In genomic region chr7:17651926-17652385, GRCh38 we compare ENCODE assay signal across 1 cellular context.
TF ChIP-seq lines count a peak whose summit lies in the region.

No MANE protein-coding gene starts in this region.

TF ChIP-seq in endothelial cell of umbilical vein, 7 proteins besides CTCF, POLR2A, EP300 and RAD21 (continued from another document):
- TF ChIP-seq MAX (IDR thresholded peaks at IDR 0.05; ENCODE audit: insufficient read depth, insufficient read length) (no peak), GATA2 (IDR thresholded peaks at IDR 0.05; ENCODE audit: insufficient read depth, insufficient read length, low read depth, low read length) (no peak), POLR2AphosphoS5 (IDR thresholded peaks at IDR 0.05; ENCODE audit: insufficient read depth, low read depth, low read length) (no peak), EZH2 (IDR thresholded peaks at IDR 0.05; ENCODE audit: borderline replicate concordance, low read depth, low read length, severe bottlenecking) (no peak), MYC (IDR thresholded peaks at IDR 0.05; ENCODE audit: low read depth, low read length) (no peak)
